In the genomic region with DNA sequence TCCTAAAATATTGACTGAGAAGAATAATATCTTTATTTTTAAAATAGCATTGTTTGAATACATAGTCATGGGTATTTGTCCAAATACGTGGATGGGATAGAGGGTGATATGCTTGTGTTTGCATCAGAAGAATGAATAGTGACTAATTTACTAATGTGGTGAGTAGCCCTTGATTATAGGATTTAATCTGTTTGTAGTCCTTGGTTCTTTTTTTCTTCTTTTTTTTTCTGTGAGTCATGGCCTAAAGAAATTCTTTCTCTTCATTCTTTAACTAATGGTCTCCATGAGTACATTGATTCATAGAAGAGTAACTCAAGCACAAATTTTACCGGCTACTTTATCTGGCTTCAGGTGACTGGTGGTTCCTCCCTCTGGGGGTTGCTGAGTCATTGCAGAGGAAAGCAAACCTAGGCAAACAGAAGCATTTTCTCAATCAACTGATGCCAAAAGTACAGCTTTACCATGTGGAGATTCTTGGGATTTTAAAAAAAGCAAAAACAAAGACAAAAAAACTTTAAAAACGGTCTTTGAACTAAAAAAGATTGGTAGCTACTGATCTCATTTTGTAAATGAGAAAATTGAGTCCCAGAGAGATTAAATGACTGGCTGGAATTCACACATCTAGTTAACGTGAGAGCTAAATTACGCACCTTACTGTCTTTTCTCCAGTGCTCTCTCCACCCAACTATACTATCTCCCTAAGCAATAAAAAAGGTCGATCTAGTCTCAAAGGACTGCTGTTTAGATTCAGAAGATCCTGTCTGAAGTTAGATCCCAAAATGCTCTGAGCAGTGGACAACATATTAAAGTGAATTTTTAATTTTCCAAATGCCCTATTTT, we compare ENCODE assay signal across 10 cellular contexts. TPM values are rescaled to one million over a fixed set of nuclear protein-coding genes. Genes with fewer than 3 reads are reported as not detected.
DNase-seq lines count a peak whose midpoint lies in the region; ATAC-seq, FAIRE-seq and TF ChIP-seq lines count a peak whose summit lies in the region.
"Had no signal": no experiment of that assay in that cellular context is flagged by ENCODE, and none has a peak within 500 bp of the region (broad histone marks: within the 10 kb centered on the region; RNA-seq: fewer than 3 reads in every experiment).

No MANE protein-coding gene starts in this region.

- no peak overlapping the region for H3K4me3 ChIP-seq in astrocyte of the spinal cord (ENCODE audit: low read depth, low read length)

- no peak for FAIRE-seq in HTR-8/SVneo (lab: Jason Lieb, UNC)

- in situ Hi-C loops in astrocyte of the spinal cord (cut with HindIII; ENCODE audit: low sequenced_read_pairs): no loop called here

- H3K9me3 Mint-ChIP-seq in immature natural killer cell: no peaks in the 10 kb centered on the region
- H3K9me3 Mint-ChIP-seq: T-helper 1 cell treated with Interleukin-12 subunit alpha and Interleukin-12 subunit beta and Interleukin-4 antibody, amounts not matched to agents 30 μg/mL and 1 μg/mL, for 36 hours had no signal

- ATAC-seq in GM18873 (IDR thresholded peaks at IDR 0.05; ENCODE audit: low FRiP score, unreplicated experiment) (no peak), GM21447 (IDR thresholded peaks at IDR 0.05; ENCODE audit: unreplicated experiment) (no peak)

- peaks cover 4 to 17% (median 8%) of the 10 kb centered on the region in 3 donors for H3K36me3 Mint-ChIP-seq in immature natural killer cell

- peaks cover 0 to 8% (median 0%) of the 10 kb centered on the region in 3 donors for H3K27me3 Mint-ChIP-seq in immature natural killer cell (ENCODE audit: low read depth in 3 of 3)

- no peak overlapping the region for H3K4me3 Mint-ChIP-seq in immature natural killer cell
- H3K4me3 Mint-ChIP-seq: T-helper 1 cell treated with Interleukin-12 subunit alpha and Interleukin-12 subunit beta and Interleukin-4 antibody, amounts not matched to agents 30 μg/mL and 1 μg/mL, for 36 hours had no signal

- H3K27ac Mint-ChIP-seq in immature natural killer cell: no peak overlapping the region
- H3K27ac Mint-ChIP-seq: T-helper 1 cell treated with Interleukin-12 subunit alpha and Interleukin-12 subunit beta and Interleukin-4 antibody, amounts not matched to agents 30 μg/mL and 1 μg/mL, for 36 hours had no signal

- peaks cover 0 to 1% of the 10 kb centered on the region in 2 donors for H3K4me1 Mint-ChIP-seq in immature natural killer cell

- DNase-seq in AG20443 (ENCODE audit: low spot score) (peak; percentile 58), HTR-8/SVneo (ENCODE audit: insufficient read length, low spot score) (peak; percentile 36), astrocyte of the spinal cord (ENCODE audit: low read depth, low spot score) (peak; percentile 89), kidney glomerular epithelial cell (lab: John Stamatoyannopoulos, UW) (peak; percentile 99), immature natural killer cell (no peak), CD1c-positive myeloid dendritic cell (ENCODE audit: extremely low spot score) (no peak)
- DNase-seq: activated gamma-delta T cell treated with Interleukin-2 at 50 U/mL for 16 hours had no signal

- TF ChIP-seq CTCF in astrocyte of the spinal cord (IDR thresholded peaks at IDR 0.05; ENCODE audit: low read depth, low read length): no peak

RNA-seq across cellular contexts. Expression of gene AK5, which starts 40.5 kb away (rescaled TPM):
- polyA plus RNA-seq in immature natural killer cell: 10 to 100 TPM in 2 of 3 donors, 1 to 10 TPM in 1; 6.3 to 18.8 (median 13.6) TPM

Comparison
In these comparisons a context has a peak if more than half of its experiments do, and no peak if none do; other contexts are left out.
1. DNase-seq: peak in AG20443 (single experiment), HTR-8/SVneo (single experiment), astrocyte of the spinal cord (single experiment) and kidney glomerular epithelial cell (single experiment); none in immature natural killer cell (0 of 3) and CD1c-positive myeloid dendritic cell (single experiment).